14 cellular contexts compared by ENCODE assay signal in the genomic region with DNA sequence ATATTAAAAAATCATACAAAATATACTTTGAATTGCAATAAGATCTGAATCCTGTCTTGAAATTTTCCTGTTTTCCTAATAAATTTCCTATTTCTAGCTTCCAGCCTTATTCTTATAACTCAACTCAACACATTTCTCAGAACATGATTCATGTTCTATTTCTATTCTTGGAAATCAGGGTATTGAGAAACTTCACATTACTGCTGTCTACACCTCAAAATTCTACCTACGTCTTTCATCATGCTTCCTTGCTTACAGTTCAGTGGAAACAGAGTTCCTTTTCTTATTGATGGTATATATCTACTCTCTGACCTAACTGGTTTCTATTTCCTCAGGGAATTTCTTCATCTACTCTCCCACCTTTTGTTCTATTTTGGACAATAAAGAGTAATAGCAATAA.
"Had no signal": no experiment of that assay in that cellular context is flagged by ENCODE, and none has a peak within 500 bp of the region (broad histone marks: within the 10 kb centered on the region; RNA-seq: fewer than 3 reads in every experiment).

No MANE protein-coding gene starts in this region.

- H3K9me3 ChIP-seq: esophagus muscularis mucosa, psoas muscle, thyroid gland had no signal

- H3K36me3 ChIP-seq: esophagus muscularis mucosa, thyroid gland had no signal

- H3K4me1 ChIP-seq: esophagus muscularis mucosa, psoas muscle, thyroid gland had no signal

- ATAC-seq: activated T-helper 17 cell treated with anti-CD3 and anti-CD28 coated beads, Interleukin-2, amount 50 U/mL, for 72 hours; psoas muscle; sciatic nerve had no signal

- H3K4me3 ChIP-seq: coronary artery, esophagus muscularis mucosa, lung, psoas muscle, thyroid gland had no signal

- H3K27me3 ChIP-seq: esophagus muscularis mucosa, thyroid gland had no signal

- DNase-seq: activated CD4-positive, alpha-beta T cell treated with anti-CD3 and anti-CD28 coated beads for 1 hour; activated CD4-positive, alpha-beta T cell treated with anti-CD3 and anti-CD28 coated beads, Interleukin-2, amount 50 U/mL, for 4 hours; activated naive CD4-positive, alpha-beta T cell treated with Interleukin-2 at 50 U/mL for 16 hours; central memory CD4-positive, alpha-beta T cell; islet precursor cell; psoas muscle; stimulated activated CD4-positive, alpha-beta T cell treated with anti-CD3 and anti-CD28 coated beads, Interleukin-1b, Interleukin-23, amount 100 ng/mL, for 48 hours; T-helper 1 cell; thyroid gland had no signal

- H3K27ac ChIP-seq: coronary artery, esophagus muscularis mucosa, psoas muscle, thyroid gland had no signal
